In genomic region chr16:82059161-82059982, GRCh38 we compare ENCODE assay signal across 23 cellular contexts. TPM values are rescaled to one million over a fixed set of nuclear protein-coding genes. Genes with fewer than 3 reads are reported as not detected.
A peak's percentile ranks its signal among the peaks of the same experiment; 100 is the strongest.
DNase-seq lines count a peak whose midpoint lies in the region; FAIRE-seq and TF ChIP-seq lines count a peak whose summit lies in the region.
"Had no signal": no experiment of that assay in that cellular context is flagged by ENCODE, and none has a peak within 500 bp of the region (broad histone marks: within the 10 kb centered on the region; RNA-seq: fewer than 3 reads in every experiment).

No MANE protein-coding gene starts in this region.

- FAIRE-seq in H54 (lab: Jason Lieb, UNC) = no peak
- FAIRE-seq: A204.1, D721Med, GM12892, GM18507 had no signal

- DNase-seq in AG08395 (ENCODE audit: low spot score) = peak; percentile 34
- DNase-seq in M059J (ENCODE audit: low read depth) = peak; percentile 55
- peak; percentile 66 for DNase-seq in fibroblast of gingiva (ENCODE audit: low read depth)
- peak; percentile 55 for DNase-seq in myocyte (ENCODE audit: low read depth)
- no peak for DNase-seq in mesenteric fat pad (ENCODE audit: low spot score)
- DNase-seq in activated T-cell treated with anti-CD3 and anti-CD28 coated beads for 4 hours = no peak
- no peak for DNase-seq in H54 (ENCODE audit: insufficient read length, low spot score)
- DNase-seq in superior temporal gyrus (ENCODE audit: extremely low spot score) = no peak
- DNase-seq: CD8-positive, alpha-beta memory T cell; H7; HFFc6; NCI-H1048; NCI-H1436; NCI-H2029 treated with DMSO at 0.1 percent for 48 hours; NCI-H774; SHP77; SK-N-SH had no signal

- no peak for TF ChIP-seq POLR2A in H54 (IDR thresholded peaks at IDR 0.05; ENCODE audit: low read depth, low read length)

RNA-seq across cellular contexts. Expression of gene HSD17B2, which starts 24.3 kb away (rescaled TPM):
- 16.0 and 28.0 TPM in 2 replicates for total RNA-seq in M059J (2014; rRNA removed; shearing (Covaris generic))
- total RNA-seq in myocyte = 4.1 and 6.0 TPM in 2 replicates
- polyA plus RNA-seq in myocyte (2012) = 10.9 TPM
- 0.71 TPM for total RNA-seq in mesenteric fat pad
- total RNA-seq: CD8-positive, alpha-beta memory T cell; H7; NCI-H460; OCI-LY7 had no signal
- polyA plus RNA-seq: SK-N-SH had no signal

RNA-seq across cellular contexts. Expression of gene SDR42E1, which starts 48.1 kb away (rescaled TPM):
- total RNA-seq in M059J (2014; rRNA removed; shearing (Covaris generic)) = 0.64 and 1.3 TPM in 2 replicates
- total RNA-seq in myocyte = 0.62 and 1.0 TPM in 2 replicates
- polyA plus RNA-seq in myocyte (2012) = 1.2 TPM
- total RNA-seq in mesenteric fat pad = 0.77 TPM
- total RNA-seq: HFFc6, NCI-H460 had no signal
- polyA plus RNA-seq: SK-N-SH had no signal

Comparison
In these comparisons a context has a peak if more than half of its experiments do, and no peak if none do; other contexts are left out.
1. DNase-seq: peak in AG08395 (single experiment), M059J (single experiment), fibroblast of gingiva (single experiment) and myocyte (single experiment); none in mesenteric fat pad (single experiment), activated T-cell treated with anti-CD3 and anti-CD28 coated beads for 4 hours (single experiment), H54 (single experiment) and superior temporal gyrus (single experiment).